3 cellular contexts compared by ENCODE assay signal in the genomic region with DNA sequence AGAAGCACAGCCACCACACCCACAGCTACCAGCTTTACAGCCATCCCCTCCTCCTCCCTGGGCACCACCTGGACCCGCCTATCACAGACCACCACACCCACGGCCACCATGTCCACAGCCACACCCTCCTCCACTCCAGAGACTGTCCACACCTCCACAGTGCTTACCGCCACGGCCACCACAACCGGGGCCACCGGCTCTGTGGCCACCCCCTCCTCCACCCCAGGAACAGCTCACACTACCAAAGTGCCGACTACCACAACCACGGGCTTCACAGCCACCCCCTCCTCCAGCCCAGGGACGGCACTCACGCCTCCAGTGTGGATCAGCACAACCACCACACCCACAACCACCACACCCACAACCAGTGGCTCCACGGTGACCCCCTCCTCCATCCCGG. TPM values are rescaled to one million over a fixed set of nuclear protein-coding genes. Genes with fewer than 3 reads are reported as not detected.
"Had no signal": no experiment of that assay in that cellular context is flagged by ENCODE, and none has a peak within 500 bp of the region (broad histone marks: within the 10 kb centered on the region; RNA-seq: fewer than 3 reads in every experiment).

No MANE protein-coding gene starts in this region.

RNA-seq across cellular contexts. Expression of gene MUC5B, which starts 27.5 kb away (rescaled TPM):
- total RNA-seq: LHCN-M2, M059J, MCF 10A had no signal
